ENCODE assay signal across 35 cellular contexts in genomic region chr17:43810226-43810715, GRCh38. TPM values are rescaled to one million over a fixed set of nuclear protein-coding genes. Genes with fewer than 3 reads are reported as not detected.
"Had no signal": no experiment of that assay in that cellular context is flagged by ENCODE, and none has a peak within 500 bp of the region (broad histone marks: within the 10 kb centered on the region; RNA-seq: fewer than 3 reads in every experiment).

No MANE protein-coding gene starts in this region.

- H3K27me3 Mint-ChIP-seq: dendritic cell treated with granulocyte-macrophage colony-stimulating factor and Interleukin-4, amounts not matched to agents 40 ng/mL and 50 ng/mL, for 4 days had no signal

- H3K27me3 ChIP-seq: esophagus muscularis mucosa, foreskin keratinocyte, gastroesophageal sphincter, heart left ventricle, hepatocyte, left lung, right atrium auricular region, stomach, tibial artery, upper lobe of left lung had no signal

- H3K9me3 Mint-ChIP-seq: dendritic cell treated with granulocyte-macrophage colony-stimulating factor and Interleukin-4, amounts not matched to agents 40 ng/mL and 50 ng/mL, for 4 days; endodermal cell; naive thymus-derived CD4-positive, alpha-beta T cell; nephron had no signal

- ATAC-seq: foreskin keratinocyte; gastroesophageal sphincter; heart left ventricle; left lung; naive thymus-derived CD4-positive, alpha-beta T cell; sciatic nerve had no signal

- H3K36me3 Mint-ChIP-seq: naive thymus-derived CD4-positive, alpha-beta T cell had no signal

- H3K4me3 Mint-ChIP-seq: dendritic cell treated with granulocyte-macrophage colony-stimulating factor and Interleukin-4, amounts not matched to agents 40 ng/mL and 50 ng/mL, for 4 days; endodermal cell; naive thymus-derived CD4-positive, alpha-beta T cell; nephron had no signal

- H3K27ac Mint-ChIP-seq: dendritic cell treated with granulocyte-macrophage colony-stimulating factor and Interleukin-4, amounts not matched to agents 40 ng/mL and 50 ng/mL, for 4 days; endodermal cell; naive thymus-derived CD4-positive, alpha-beta T cell; nephron had no signal

- H3K4me1 ChIP-seq: esophagus muscularis mucosa, gastroesophageal sphincter, prostate gland, right atrium auricular region had no signal

- H3K36me3 ChIP-seq: prostate gland had no signal

- H3K9me3 ChIP-seq: esophagus muscularis mucosa, gastroesophageal sphincter, heart left ventricle, left lung, prostate gland, right atrium auricular region, stomach, tibial artery, upper lobe of left lung had no signal

- H3K4me1 Mint-ChIP-seq: endodermal cell had no signal

- DNase-seq: effector CD8-positive, alpha-beta T cell; endodermal cell; foreskin keratinocyte; heart left ventricle; kidney; left lung; mesenchymal stem cell; midbrain; naive thymus-derived CD4-positive, alpha-beta T cell; nucleus accumbens; stimulated activated CD4-positive, alpha-beta T cell treated with anti-CD3 and anti-CD28 coated beads, Interleukin-12 subunit alpha, Interleukin-12 subunit beta, amount 100 ng/mL, for 4 hours; stimulated activated CD4-positive, alpha-beta T cell treated with anti-CD3 and anti-CD28 coated beads, Interleukin-1b, Interleukin-23, amount 100 ng/mL, for 48 hours; stimulated activated CD4-positive, alpha-beta T cell treated with anti-CD3 and anti-CD28 coated beads, Interleukin-4, amount 100 ng/mL, for 1 hour; stimulated activated CD8-positive, alpha-beta memory T cell treated with anti-CD3 and anti-CD28 coated beads, Interleukin-4, amount 100 ng/mL, for 48 hours; stimulated activated naive CD4-positive, alpha-beta T cell; stomach; tibial artery; upper lobe of left lung had no signal

- H3K4me3 ChIP-seq: esophagus muscularis mucosa, gastroesophageal sphincter, heart left ventricle, hepatocyte, left lung, prostate gland, right atrium auricular region, smooth muscle cell, stomach, tibial artery, upper lobe of left lung had no signal

RNA-seq across cellular contexts. Expression of gene CFAP97D1, which starts 30.0 kb away (rescaled TPM):
- total RNA-seq: endodermal cell; endothelial cell of umbilical vein; epithelial cell of proximal tubule; foreskin keratinocyte; kidney; left lung; lung microvascular endothelial cell; mucosa of gallbladder; naive thymus-derived CD4-positive, alpha-beta T cell; osteocyte; right atrium auricular region; sciatic nerve; stomach; temporal lobe had no signal

RNA-seq across cellular contexts. Expression of gene CD300LG, which starts 36.7 kb away (rescaled TPM):
- total RNA-seq: endodermal cell; endothelial cell of umbilical vein; epithelial cell of proximal tubule; fibroblast of lung; foreskin keratinocyte; hepatocyte; lung microvascular endothelial cell; naive thymus-derived CD4-positive, alpha-beta T cell; osteocyte; smooth muscle cell; temporal lobe had no signal

RNA-seq across cellular contexts. Expression of gene SOST, which starts 51.7 kb away (rescaled TPM):
- total RNA-seq: endodermal cell; endothelial cell of umbilical vein; epithelial cell of proximal tubule; esophagus muscularis mucosa; fibroblast of lung; foreskin keratinocyte; heart left ventricle; hepatocyte; lung microvascular endothelial cell; mucosa of gallbladder; naive thymus-derived CD4-positive, alpha-beta T cell; osteocyte; right atrium auricular region; sciatic nerve; smooth muscle cell; stomach; subcutaneous adipose tissue; temporal lobe; upper lobe of left lung had no signal
